ENCODE assay signal across 17 cellular contexts in genomic region chr6:21441386-21441785, GRCh38.
DNase-seq lines count a peak whose midpoint lies in the region; ATAC-seq, FAIRE-seq and TF ChIP-seq lines count a peak whose summit lies in the region.
"Had no signal": no experiment of that assay in that cellular context is flagged by ENCODE, and none has a peak within 500 bp of the region (broad histone marks: within the 10 kb centered on the region; RNA-seq: fewer than 3 reads in every experiment).

No MANE protein-coding gene starts in this region.

- H3K4me3 ChIP-seq in NB4 (ENCODE audit: low read depth, low read length) = no peak overlapping the region
- H3K4me3 ChIP-seq in GM12878 = no peak overlapping the region
- no peak overlapping the region for H3K4me3 ChIP-seq in trophoblast cell (ENCODE audit: low read depth, low read length)
- H3K4me3 ChIP-seq: uterus had no signal

- no peak overlapping the region for H3K4me2 ChIP-seq in GM12878 (ENCODE audit: control insufficient read depth, insufficient read depth)
- no peak overlapping the region for H3K4me2 ChIP-seq in trophoblast cell (ENCODE audit: low read length)

- no TSS peak for BruUV-seq in GM12878 (replicated peaks; lab: Mats Ljungman, UMichigan)

- intact Hi-C loops in GM12878 (cut with micrococcal nuclease; ENCODE audit: unreplicated experiment) = no loop called here

- H4K20me1 ChIP-seq in GM12878 (ENCODE audit: control insufficient read depth, insufficient read depth) = no peaks in the 10 kb centered on the region

- H3K27me3 ChIP-seq in GM12878 (replicated peaks in 1 of 2; ENCODE audit: control insufficient read depth in 2 of 2, insufficient read depth in 2 of 2, low read length in 1 of 2) = no peaks in the 10 kb centered on the region
- no peaks in the 10 kb centered on the region for H3K27me3 ChIP-seq in trophoblast cell (ENCODE audit: insufficient read depth, low read length)
- H3K27me3 ChIP-seq: uterus had no signal

- H4K91ac ChIP-seq in trophoblast cell (ENCODE audit: low read depth, low read length) = no peak overlapping the region

- H2AK5ac ChIP-seq in trophoblast cell (ENCODE audit: low read length) = no peak overlapping the region

- no peak for TF ChIP-seq EP300 in GM12878 (IDR thresholded peaks at IDR 0.05; ENCODE audit: borderline replicate concordance in 1 of 2, control insufficient read depth in 1 of 2, low read depth in 2 of 2, low read length in 2 of 2)

- H3K36me3 ChIP-seq in GM12878 (ENCODE audit: control insufficient read depth in 2 of 2, insufficient read depth in 2 of 2, low read length in 1 of 2) = no peaks in the 10 kb centered on the region
- H3K36me3 ChIP-seq in trophoblast cell (ENCODE audit: control insufficient read depth in 1 of 2, insufficient read depth in 2 of 2, low read length in 2 of 2) = no peaks in the 10 kb centered on the region
- H3K36me3 ChIP-seq: uterus had no signal

- 41% methylated on average over 6 of the region's 6 CpGs for WGBS in GM12878 (ENCODE audit: insufficient coverage, insufficient replicate concordance, low lambda C conversion rate, missing lambda C conversion rate)
- no CpG with 5 or more reads among the region's 6 CpGs for WGBS in trophoblast cell (ENCODE audit: extremely low coverage, insufficient coverage, insufficient read length)

- no peak overlapping the region for H3K18ac ChIP-seq in trophoblast cell (ENCODE audit: low read length)

- no peaks in the 10 kb centered on the region; the same call in 2 of the 3 replicates for H3K9me3 ChIP-seq in GM12878 (replicated peaks; ENCODE audit: control insufficient read depth, insufficient read depth, low read length)
- no peaks in the 10 kb centered on the region for H3K9me3 ChIP-seq in trophoblast cell (ENCODE audit: insufficient read depth, low read depth, low read length)
- H3K9me3 ChIP-seq: uterus had no signal

- POLR2A ChIA-PET in GM12878 (lab: Charles Lee) = no interaction called here

- no peak overlapping the region for H3K4me3 Mint-ChIP-seq in activated T-cell treated with anti-CD3 and anti-CD28 coated beads, Interleukin-2, amount 50 U/mL, for 72 hours
- no peak overlapping the region for H3K4me3 Mint-ChIP-seq in chondrocyte (ENCODE audit: unreplicated experiment)
- H3K4me3 Mint-ChIP-seq: immature natural killer cell; mesothelial cell of epicardium; stimulated activated naive CD8-positive, alpha-beta T cell treated with anti-CD3 and anti-CD28 coated beads, Interleukin-15, amount 100 ng/mL, for 72 hours; T-helper 1 cell treated with Interleukin-12 subunit alpha and Interleukin-12 subunit beta and Interleukin-4 antibody, amounts not matched to agents 30 μg/mL and 1 μg/mL, for 36 hours had no signal

- ATAC-seq in activated T-cell treated with anti-CD3 and anti-CD28 coated beads, Interleukin-2, amount 50 U/mL, for 72 hours (replicated peaks in 1 of 2) = peak in 1 of 2 donors; percentile 29
- ATAC-seq in GM12878 (no peak), HG02642 (IDR thresholded peaks at IDR 0.05; ENCODE audit: poor library complexity, unreplicated experiment) (no peak)
- ATAC-seq: PC-3; stimulated activated naive CD8-positive, alpha-beta T cell treated with anti-CD3 and anti-CD28 coated beads, Interleukin-15, amount 100 ng/mL, for 72 hours had no signal

- H3K4ac ChIP-seq in trophoblast cell (ENCODE audit: low read depth, low read length) = no peak overlapping the region

- TF ChIP-seq POLR2A in NB4 (IDR thresholded peaks at IDR 0.05; ENCODE audit: extremely low read depth, insufficient read length) (no peak), GM12878 (IDR thresholded peaks at IDR 0.05; ENCODE audit: low read depth, low read length) (no peak)

- H3K36me3 Mint-ChIP-seq in activated T-cell treated with anti-CD3 and anti-CD28 coated beads, Interleukin-2, amount 50 U/mL, for 72 hours (ENCODE audit: insufficient read depth in 2 of 2) = peaks cover 0 to 2% of the 10 kb centered on the region in 2 donors
- H3K36me3 Mint-ChIP-seq in chondrocyte (ENCODE audit: low read depth) = no peaks in the 10 kb centered on the region
- H3K36me3 Mint-ChIP-seq: immature natural killer cell, mesothelial cell of epicardium had no signal

- no peak overlapping the region for H2AFZ ChIP-seq in GM12878 (ENCODE audit: control insufficient read depth, low read depth, low read length)
- H2AFZ ChIP-seq in trophoblast cell (ENCODE audit: insufficient read depth, low read length, poor library complexity) = no peak overlapping the region

- no peak overlapping the region for H3K23ac ChIP-seq in trophoblast cell (ENCODE audit: low read length)

- no peak overlapping the region for H2BK5ac ChIP-seq in trophoblast cell (ENCODE audit: low read depth, low read length, poor library complexity)

- peaks cover 17% of the 10 kb centered on the region for H3K4me1 ChIP-seq in GM12878 (ENCODE audit: control insufficient read depth, insufficient read depth, low read length)
- H3K4me1 ChIP-seq in trophoblast cell (ENCODE audit: control insufficient read depth in 1 of 2, insufficient read depth in 2 of 2, low read length in 2 of 2) = no peaks in the 10 kb centered on the region

- peaks cover 42% of the 10 kb centered on the region for H3K27me3 Mint-ChIP-seq in activated T-cell treated with anti-CD3 and anti-CD28 coated beads, Interleukin-2, amount 50 U/mL, for 72 hours (ENCODE audit: low read depth)
- H3K27me3 Mint-ChIP-seq in chondrocyte (ENCODE audit: low read depth) = no peaks in the 10 kb centered on the region

- RAD21 ChIA-PET in GM12878 (lab: Charles Lee; ENCODE audit: unreplicated experiment) = no interaction called here

- H3K79me1 ChIP-seq in trophoblast cell (ENCODE audit: low read length) = peaks cover 2% of the 10 kb centered on the region

- H2BK12ac ChIP-seq in trophoblast cell (ENCODE audit: low read length) = no peak overlapping the region

- in situ Hi-C loops in GM12878 (cut with MboI) = loop anchor here (25.0 kb wide), 1 partner anchor 879 kb away; no protein-coding TSS in a partner anchor

- H3K27ac ChIP-seq in GM12878 (ENCODE audit: control insufficient read depth, insufficient read depth) = no peak overlapping the region
- H3K27ac ChIP-seq in trophoblast cell (ENCODE audit: low read depth, low read length) = no peak overlapping the region
- H3K27ac ChIP-seq: uterus had no signal

- H3K79me2 ChIP-seq in GM12878 (ENCODE audit: control insufficient read depth, insufficient read depth, low read length) (no peaks in the 10 kb centered on the region), trophoblast cell (ENCODE audit: control insufficient read depth, insufficient read depth, low read length, poor library complexity) (no peaks in the 10 kb centered on the region)

- no peak overlapping the region for H4K12ac ChIP-seq in trophoblast cell (ENCODE audit: low read depth, low read length)

- H3K9me3 Mint-ChIP-seq in activated T-cell treated with anti-CD3 and anti-CD28 coated beads, Interleukin-2, amount 50 U/mL, for 72 hours = no peaks in the 10 kb centered on the region
- H3K9me3 Mint-ChIP-seq in chondrocyte (ENCODE audit: low read depth) = no peaks in the 10 kb centered on the region
- H3K9me3 Mint-ChIP-seq: immature natural killer cell; mesothelial cell of epicardium; stimulated activated naive CD8-positive, alpha-beta T cell treated with anti-CD3 and anti-CD28 coated beads, Interleukin-15, amount 100 ng/mL, for 72 hours; T-helper 1 cell treated with Interleukin-12 subunit alpha and Interleukin-12 subunit beta and Interleukin-4 antibody, amounts not matched to agents 30 μg/mL and 1 μg/mL, for 36 hours had no signal

- SMC1A ChIA-PET in GM12878 (lab: Charles Lee; ENCODE audit: uncharacterized antibody, unreplicated experiment) = interaction anchor here (0.5 to 2.5 kb wide), 5 partner anchors 10 to 565 kb away, joined by 3 to 7 read pairs (median 3); no protein-coding TSS in a partner anchor

- DNase-seq in activated T-cell treated with anti-CD3 and anti-CD28 coated beads, Interleukin-2, amount 50 U/mL, for 72 hours = peak; percentile 6 to 12
- DNase-seq in activated T-cell treated with anti-CD3 and anti-CD28 coated beads for 4 hours = no peak
- peak; percentile 86 for DNase-seq in NB4 (ENCODE audit: low read depth)
- no peak for DNase-seq in GM12878 (ENCODE audit: low read depth, low spot score)
- peak; percentile 36 for DNase-seq in non-pigmented ciliary epithelial cell (ENCODE audit: low read depth)
- no peak for DNase-seq in chondrocyte (ENCODE audit: low spot score)
- no peak for DNase-seq in trophoblast cell
- DNase-seq: COR-L47; NCI-H1436 treated with DMSO at 0.1 percent for 48 hours; PC-3; small intestine; stimulated activated naive CD8-positive, alpha-beta T cell treated with anti-CD3 and anti-CD28 coated beads, Interleukin-15, amount 100 ng/mL, for 72 hours; uterus had no signal

- H3K14ac ChIP-seq in trophoblast cell (ENCODE audit: low read length) = no peak overlapping the region

- no peak overlapping the region for H2BK120ac ChIP-seq in trophoblast cell (ENCODE audit: insufficient read depth, low read length, poor library complexity)

- CTCF ChIA-PET in GM12878 (lab: Yijun Ruan, JAX) = interaction anchor here (0.9 kb wide), 1 partner anchor 148 kb away, joined by 4 read pairs; no protein-coding TSS in a partner anchor

- H3K9ac ChIP-seq in GM12878 (ENCODE audit: control insufficient read depth, insufficient read depth, low read length) = no peak overlapping the region
- H3K9ac ChIP-seq in trophoblast cell (ENCODE audit: low read length) = no peak overlapping the region

- no peak for TF ChIP-seq RAD21 in GM12878 (IDR thresholded peaks at IDR 0.05; ENCODE audit: insufficient read depth, low read depth, low read length)

- no peak overlapping the region for H3K27ac Mint-ChIP-seq in activated T-cell treated with anti-CD3 and anti-CD28 coated beads, Interleukin-2, amount 50 U/mL, for 72 hours
- H3K27ac Mint-ChIP-seq in chondrocyte (ENCODE audit: unreplicated experiment) = no peak overlapping the region
- H3K27ac Mint-ChIP-seq: immature natural killer cell; mesothelial cell of epicardium; stimulated activated naive CD8-positive, alpha-beta T cell treated with anti-CD3 and anti-CD28 coated beads, Interleukin-15, amount 100 ng/mL, for 72 hours; T-helper 1 cell treated with Interleukin-12 subunit alpha and Interleukin-12 subunit beta and Interleukin-4 antibody, amounts not matched to agents 30 μg/mL and 1 μg/mL, for 36 hours had no signal

- TF ChIP-seq CTCF in NB4 (IDR thresholded peaks at IDR 0.05; ENCODE audit: low read depth, low read length) (no peak), GM12878 (IDR thresholded peaks at IDR 0.05 in 2 of 3, conservative IDR thresholded peaks at IDR 0.05 in 1 of 3; ENCODE audit: control insufficient read depth in 2 of 3, extremely low read depth in 1 of 3, insufficient read depth in 1 of 3, low read depth in 3 of 3, low read length in 3 of 3) (no peak), chondrocyte (IDR thresholded peaks at IDR 0.05) (no peak)

- H3K4me1 Mint-ChIP-seq in activated T-cell treated with anti-CD3 and anti-CD28 coated beads, Interleukin-2, amount 50 U/mL, for 72 hours (ENCODE audit: low read depth) = peaks cover 23% of the 10 kb centered on the region
- no peaks in the 10 kb centered on the region for H3K4me1 Mint-ChIP-seq in chondrocyte (ENCODE audit: low read depth)

- no peak overlapping the region for H4K8ac ChIP-seq in trophoblast cell (ENCODE audit: low read depth, low read length)

- FAIRE-seq in GM12878 (lab: Jason Lieb, UNC) = no peak
- FAIRE-seq: small intestine had no signal

TF ChIP-seq in GM12878, 131 proteins besides CTCF, POLR2A, EP300 and RAD21 (continues in another document):
- no peak for TF ChIP-seq ATF7 (IDR thresholded peaks at IDR 0.05; ENCODE audit: low read depth)

Comparison
In these comparisons a context has a peak if more than half of its experiments do, and no peak if none do; other contexts are left out.
1. DNase-seq: peak in activated T-cell treated with anti-CD3 and anti-CD28 coated beads, Interleukin-2, amount 50 U/mL, for 72 hours (2 of 2), NB4 (single experiment) and non-pigmented ciliary epithelial cell (single experiment); none in activated T-cell treated with anti-CD3 and anti-CD28 coated beads for 4 hours (single experiment), GM12878 (single experiment), chondrocyte (single experiment) and trophoblast cell (0 of 2).